Comparison of ENCODE assay signal across 1 cellular context in the genomic region with DNA sequence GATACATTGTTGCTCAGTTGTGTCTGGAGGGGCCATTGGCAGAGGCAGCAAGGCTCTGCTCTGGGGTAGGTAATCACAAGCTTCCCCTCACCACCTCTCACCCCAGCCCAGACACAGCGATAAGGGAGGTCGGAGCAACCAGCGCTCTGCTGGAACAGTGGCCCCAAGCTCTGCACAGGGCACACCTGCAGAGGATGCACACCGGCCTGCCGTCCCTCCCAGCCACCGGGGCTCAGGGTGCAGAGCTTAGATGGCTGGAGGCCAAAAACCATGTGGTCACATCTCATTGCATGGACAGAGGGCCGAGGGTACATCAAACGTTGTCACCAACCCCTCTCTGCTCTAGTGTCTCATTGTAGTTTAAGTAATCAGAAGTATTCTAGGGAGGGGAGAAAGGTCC.
TF ChIP-seq lines count a peak whose summit lies in the region.

No MANE protein-coding gene starts in this region.

TF ChIP-seq in HepG2, 621 proteins besides CTCF, POLR2A, EP300 and RAD21 (continued from another document):
- no peak for TF ChIP-seq PRDM15 (CRISPR knock-in tag; IDR thresholded peaks at IDR 0.05)
- TF ChIP-seq GMEB1 (CRISPR knock-in tag; IDR thresholded peaks at IDR 0.05; ENCODE audit: borderline replicate concordance), result no peak
- TF ChIP-seq ARNTL (CRISPR knock-in tag; IDR thresholded peaks at IDR 0.05), result no peak
- TF ChIP-seq ATF7-NPFF (CRISPR knock-in tag; IDR thresholded peaks at IDR 0.05; ENCODE audit: low read depth), result no peak
- TF ChIP-seq HBP1 (CRISPR knock-in tag; IDR thresholded peaks at IDR 0.05; ENCODE audit: low read depth), result no peak
TF ChIP-seq in HepG2: peak in this region for 0.
